Comparison of ENCODE assay signal across 15 cellular contexts in the genomic region with DNA sequence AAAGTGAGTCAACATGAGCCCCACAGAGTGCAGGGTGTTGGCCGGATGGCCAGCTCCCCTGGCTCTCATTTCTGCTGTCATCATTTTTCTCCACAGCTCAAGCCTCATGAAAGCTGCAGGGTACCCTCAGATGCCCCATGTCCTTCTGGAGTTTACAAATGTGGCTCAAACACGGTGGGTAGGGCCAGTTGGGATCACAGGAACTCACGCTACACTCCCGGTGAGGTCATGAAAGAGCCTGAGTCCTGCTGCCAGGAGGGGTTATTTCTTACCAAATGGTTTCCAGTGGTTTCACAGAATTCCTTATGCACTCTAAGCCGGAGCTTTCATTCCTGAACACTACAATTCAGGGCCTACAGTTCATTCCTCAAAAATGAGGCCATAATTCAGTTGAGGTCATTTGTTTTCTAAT.
DNase-seq lines count a peak whose midpoint lies in the region; ATAC-seq and TF ChIP-seq lines count a peak whose summit lies in the region.
"Had no signal": no experiment of that assay in that cellular context is flagged by ENCODE, and none has a peak within 500 bp of the region (broad histone marks: within the 10 kb centered on the region; RNA-seq: fewer than 3 reads in every experiment).

No MANE protein-coding gene starts in this region.

- H3K4me3 Mint-ChIP-seq in nephron progenitor cell, result no peak overlapping the region
- no peak overlapping the region for H3K4me3 Mint-ChIP-seq in endodermal cell

- no peaks in the 10 kb centered on the region for H3K36me3 ChIP-seq in endodermal cell (ENCODE audit: control insufficient read depth, insufficient read depth, low read length)

- no peak for TF ChIP-seq EP300 in Ishikawa (IDR thresholded peaks at IDR 0.05; ENCODE audit: borderline replicate concordance)

- peak; percentile 83 for DNase-seq in AG09309 (ENCODE audit: low read depth)
- peak; percentile 92 for DNase-seq in dedifferentiated amniotic fluid mesenchymal stem cell (ENCODE audit: extremely low spot score)
- DNase-seq in nephron progenitor cell, result no peak
- no peak for DNase-seq in caudate nucleus (lab: John Stamatoyannopoulos, UW)
- no peak for DNase-seq in stimulated activated CD4-positive, alpha-beta T cell treated with anti-CD3 and anti-CD28 coated beads, Interleukin-15, amount 100 ng/mL, for 24 hours
- DNase-seq in endodermal cell, result no peak
- DNase-seq: body of pancreas, foreskin keratinocyte, Karpas-422, left cardiac atrium, NCI-H2171 treated with DMSO at 0.1 percent for 48 hours, occipital lobe, RPMI8226 had no signal

- H3K27ac ChIP-seq in caudate nucleus (ENCODE audit: low read depth, low read length) (no peak overlapping the region), endodermal cell (ENCODE audit: low read depth, low read length) (no peak overlapping the region)
- H3K27ac ChIP-seq: body of pancreas, foreskin keratinocyte had no signal

- H3K9ac ChIP-seq in endodermal cell (ENCODE audit: extremely low read depth, low read length, poor library complexity, severe bottlenecking), result no peak overlapping the region

- H3K27me3 ChIP-seq in endodermal cell (ENCODE audit: control insufficient read depth, insufficient read depth, low read length, poor library complexity, severe bottlenecking), result no peaks in the 10 kb centered on the region
- H3K27me3 ChIP-seq: body of pancreas, foreskin keratinocyte had no signal

- H3K27me3 Mint-ChIP-seq in nephron progenitor cell (ENCODE audit: low read depth, poor library complexity), result no peaks in the 10 kb centered on the region
- H3K27me3 Mint-ChIP-seq in endodermal cell (ENCODE audit: insufficient read depth), result no peaks in the 10 kb centered on the region

- no peaks in the 10 kb centered on the region for H3K9me3 ChIP-seq in endodermal cell (ENCODE audit: control insufficient read depth, low read length)
- H3K9me3 ChIP-seq: body of pancreas had no signal

- 86 to 91% methylated on average over 5 of the region's 5 CpGs for WGBS in endodermal cell (ENCODE audit: insufficient coverage in 1 of 2, insufficient read length in 1 of 2), 2 experiments

- H3K9me3 Mint-ChIP-seq in nephron progenitor cell, result no peaks in the 10 kb centered on the region
- no peaks in the 10 kb centered on the region for H3K9me3 Mint-ChIP-seq in endodermal cell

- H3K27ac Mint-ChIP-seq in nephron progenitor cell (peak overlapping the region; percentile 73), endodermal cell (no peak overlapping the region)

- H3K36me3 Mint-ChIP-seq in nephron progenitor cell (ENCODE audit: low read depth) (no peaks in the 10 kb centered on the region), endodermal cell (ENCODE audit: low read depth) (no peaks in the 10 kb centered on the region)

- no peak for TF ChIP-seq CTCF in AG09309 (IDR thresholded peaks at IDR 0.05; ENCODE audit: control insufficient read depth, insufficient read depth, low read depth, low read length, missing control alignments)
- no peak for TF ChIP-seq CTCF in nephron progenitor cell (IDR thresholded peaks at IDR 0.05)
- no peak for TF ChIP-seq CTCF in endodermal cell (conservative IDR thresholded peaks at IDR 0.05)

- H3K4me3 ChIP-seq in AG09309 (ENCODE audit: control insufficient read depth, low read depth, low read length) (no peak overlapping the region), endodermal cell (ENCODE audit: low read length) (no peak overlapping the region)
- H3K4me3 ChIP-seq: body of pancreas had no signal

- no peak for ATAC-seq in GM21529 (IDR thresholded peaks at IDR 0.05; ENCODE audit: unreplicated experiment)
- ATAC-seq: body of pancreas, foreskin keratinocyte had no signal

- H3K4me1 ChIP-seq in endodermal cell (ENCODE audit: control insufficient read depth, insufficient read depth, low read length), result no peaks in the 10 kb centered on the region
- H3K4me1 ChIP-seq: body of pancreas had no signal

- no peak for TF ChIP-seq RAD21 in Ishikawa (IDR thresholded peaks at IDR 0.05; ENCODE audit: low read depth)

- H3K4me1 Mint-ChIP-seq in nephron progenitor cell (peaks cover 10% of the 10 kb centered on the region), endodermal cell (no peaks in the 10 kb centered on the region)

TF ChIP-seq in Ishikawa, 13 proteins besides CTCF, POLR2A, EP300 and RAD21:
- TF ChIP-seq, protein P1, sequence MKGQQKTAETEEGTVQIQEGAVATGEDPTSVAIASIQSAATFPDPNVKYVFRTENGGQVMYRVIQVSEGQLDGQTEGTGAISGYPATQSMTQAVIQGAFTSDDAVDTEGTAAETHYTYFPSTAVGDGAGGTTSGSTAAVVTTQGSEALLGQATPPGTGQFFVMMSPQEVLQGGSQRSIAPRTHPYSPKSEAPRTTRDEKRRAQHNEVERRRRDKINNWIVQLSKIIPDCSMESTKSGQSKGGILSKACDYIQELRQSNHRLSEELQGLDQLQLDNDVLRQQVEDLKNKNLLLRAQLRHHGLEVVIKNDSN (IDR thresholded peaks at IDR 0.05), result no peak
- TF ChIP-seq FOXM1 (IDR thresholded peaks at IDR 0.05; ENCODE audit: borderline replicate concordance, low read depth), result 0 out of 2 replicates have a peak, but pooled peaks have one; percentile 32
TF ChIP-seq in Ishikawa: peak in this region for 1.

Comparison
In these comparisons a context has a peak if more than half of its experiments do, and no peak if none do; other contexts are left out.
1. DNase-seq: peak in AG09309 (single experiment) and dedifferentiated amniotic fluid mesenchymal stem cell (single experiment); none in nephron progenitor cell (single experiment), caudate nucleus (0 of 61), stimulated activated CD4-positive, alpha-beta T cell treated with anti-CD3 and anti-CD28 coated beads, Interleukin-15, amount 100 ng/mL, for 24 hours (single experiment) and endodermal cell (single experiment).